In the genomic region with DNA sequence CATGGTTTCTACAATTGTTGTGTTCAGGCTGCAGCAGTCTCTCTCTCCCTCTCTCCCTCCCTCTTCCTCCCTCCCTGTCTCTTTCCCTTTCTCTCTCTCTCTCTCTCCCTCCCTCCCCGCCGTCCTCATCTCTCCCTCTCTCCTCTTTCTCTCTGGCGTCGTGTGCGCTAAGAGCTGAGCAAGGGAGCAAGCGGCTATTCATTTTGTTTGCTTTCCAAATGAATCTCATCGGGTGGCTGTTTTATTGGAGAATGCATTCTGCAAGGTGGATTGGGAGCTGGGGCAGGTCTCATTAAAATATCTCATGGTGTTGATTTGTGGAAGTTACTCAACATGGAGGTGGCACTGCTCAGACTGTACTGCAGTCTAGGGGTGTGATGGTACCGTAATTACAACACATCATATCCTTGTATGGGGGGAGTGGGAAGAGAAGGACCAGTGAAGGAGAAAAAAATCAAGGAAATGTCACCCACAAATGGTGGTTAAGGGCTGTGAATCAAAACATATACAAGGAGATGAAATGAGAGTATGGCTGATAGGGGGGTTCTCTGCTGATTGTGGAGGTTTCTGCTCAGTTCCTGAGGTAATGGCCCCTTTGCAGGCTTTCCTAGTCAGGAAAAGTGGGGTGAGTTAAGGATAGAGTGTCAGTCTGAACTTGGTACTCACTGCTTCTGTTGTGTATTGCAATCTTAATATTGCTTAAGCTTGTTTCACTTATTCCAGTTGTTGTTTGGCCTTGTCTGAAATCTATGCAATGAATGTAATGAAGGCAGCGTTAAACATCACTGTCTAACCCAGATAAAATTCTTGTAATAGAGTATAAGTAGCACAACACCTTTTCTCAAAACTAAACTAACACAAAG, we compare ENCODE assay signal across 8 cellular contexts. TPM values are rescaled to one million over a fixed set of nuclear protein-coding genes. Genes with fewer than 3 reads are reported as not detected.
DNase-seq lines count a peak whose midpoint lies in the region; ATAC-seq and TF ChIP-seq lines count a peak whose summit lies in the region.

No MANE protein-coding gene starts in this region.

- peaks cover 17% of the 10 kb centered on the region for H3K36me3 Mint-ChIP-seq in activated T-cell treated with anti-CD3 and anti-CD28 coated beads, Interleukin-2, amount 50 U/mL, for 4 hours (ENCODE audit: insufficient read depth)

- no peak for TF ChIP-seq EP300 in esophagus muscularis mucosa (IDR thresholded peaks at IDR 0.05)

- no peak for TF ChIP-seq POLR2A in esophagus muscularis mucosa (IDR thresholded peaks at IDR 0.05; ENCODE audit: low read depth)

- no peak for DNase-seq in activated T-cell treated with anti-CD3 and anti-CD28 coated beads, Interleukin-2, amount 50 U/mL, for 4 hours
- DNase-seq in activated T-cell treated with anti-CD3 and anti-CD28 coated beads, Interleukin-2, amount 50 U/mL, for 48 hours, result no peak
- DNase-seq in SK-N-MC (ENCODE audit: low read depth, low spot score) (no peak), esophagus muscularis mucosa (ENCODE audit: extremely low spot score) (no peak)

- no peaks in the 10 kb centered on the region for H3K9me3 Mint-ChIP-seq in activated T-cell treated with anti-CD3 and anti-CD28 coated beads, Interleukin-2, amount 50 U/mL, for 4 hours

- WGBS in esophagus muscularis mucosa, result 5% methylated on average over 9 of the region's 9 CpGs

- peaks cover 19 to 50% (median 41%) of the 10 kb centered on the region in 4 donors for H3K4me1 ChIP-seq in esophagus muscularis mucosa
- peaks cover 21% of the 10 kb centered on the region for H3K4me1 ChIP-seq in neuron (ENCODE audit: insufficient read depth, low read length)

- peak overlapping the region; percentile 90 for H3K4me3 Mint-ChIP-seq in activated T-cell treated with anti-CD3 and anti-CD28 coated beads, Interleukin-2, amount 50 U/mL, for 4 hours

- peak overlapping the region; percentile 10; the same call in 1 of the 2 replicates for H3K27ac ChIP-seq in SK-N-MC
- peak overlapping the region; percentile 97 to 99 (median 98) for H3K27ac ChIP-seq in esophagus muscularis mucosa (replicated peaks in 1 of 4)

- intact Hi-C loops in esophagus muscularis mucosa (cut with DNase I), result no loop called here

- peaks cover 50% of the 10 kb centered on the region for H3K36me3 ChIP-seq in SK-N-MC (ENCODE audit: insufficient read depth, low read length)
- peaks cover 36 to 38% (median 37%) of the 10 kb centered on the region in 4 donors for H3K36me3 ChIP-seq in esophagus muscularis mucosa
- H3K36me3 ChIP-seq in neuron (ENCODE audit: insufficient read depth, low read length), result peaks cover 35% of the 10 kb centered on the region

- H3K27me3 ChIP-seq in esophagus muscularis mucosa, result no peaks in the 10 kb centered on the region
- no peaks in the 10 kb centered on the region for H3K27me3 ChIP-seq in neuron (ENCODE audit: insufficient read depth, low read length)

- H3K4me1 Mint-ChIP-seq in activated T-cell treated with anti-CD3 and anti-CD28 coated beads, Interleukin-2, amount 50 U/mL, for 4 hours (ENCODE audit: low read depth), result peaks cover 37% of the 10 kb centered on the region

- TF ChIP-seq CTCF in esophagus muscularis mucosa (IDR thresholded peaks at IDR 0.05), result no peak

- no peak overlapping the region for H2AFZ ChIP-seq in neuron (ENCODE audit: low read depth, low read length)

- peak overlapping the region; percentile 97 for H3K9ac ChIP-seq in SK-N-MC (ENCODE audit: insufficient read length)

- H3K4me3 ChIP-seq in SK-N-MC (peak overlapping the region; percentile 100), esophagus muscularis mucosa (peak overlapping the region; percentile 80 to 100 (median 97)), neuron (ENCODE audit: low read length) (peak overlapping the region; percentile 81)

- no peaks in the 10 kb centered on the region for H3K27me3 Mint-ChIP-seq in activated T-cell treated with anti-CD3 and anti-CD28 coated beads, Interleukin-2, amount 50 U/mL, for 4 hours (ENCODE audit: low read depth)

- ATAC-seq in activated T-cell treated with anti-CD3 and anti-CD28 coated beads, Interleukin-2, amount 50 U/mL, for 4 hours, result no peak
- no peak for ATAC-seq in GM18909 (IDR thresholded peaks at IDR 0.05; ENCODE audit: poor library complexity, unreplicated experiment)
- ATAC-seq in HG03460 (IDR thresholded peaks at IDR 0.05; ENCODE audit: unreplicated experiment), result no peak
- no peak for ATAC-seq in GM18858 (IDR thresholded peaks at IDR 0.05; ENCODE audit: unreplicated experiment)

- H3K9me3 ChIP-seq in SK-N-MC (ENCODE audit: low read depth, low read length), result no peaks in the 10 kb centered on the region
- H3K9me3 ChIP-seq in esophagus muscularis mucosa, result no peaks in the 10 kb centered on the region
- no peaks in the 10 kb centered on the region for H3K9me3 ChIP-seq in neuron (ENCODE audit: low read length)

RNA-seq across cellular contexts. Expression of a gene that starts 2.7 kb away (rescaled TPM):
- total RNA-seq in activated T-cell treated with anti-CD3 and anti-CD28 coated beads, Interleukin-2, amount 50 U/mL, for 4 hours, result 10 to 100 TPM; 63.3 to 68.5 (median 64.1) TPM
- 10 to 100 TPM; 64.1 to 86.8 (median 72.2) TPM for total RNA-seq in esophagus muscularis mucosa

RNA-seq across cellular contexts. Expression of a gene that starts 15.8 kb away (rescaled TPM):
- 100 to 1,000 TPM; 100 to 108 (median 103) TPM for total RNA-seq in activated T-cell treated with anti-CD3 and anti-CD28 coated beads, Interleukin-2, amount 50 U/mL, for 4 hours
- 100 to 1,000 TPM in 2 of 4 donors, 10 to 100 TPM in 2; 77.2 to 103 (median 95.5) TPM for total RNA-seq in esophagus muscularis mucosa

RNA-seq across cellular contexts. Expression of a gene that starts 24.1 kb away (rescaled TPM):
- total RNA-seq in activated T-cell treated with anti-CD3 and anti-CD28 coated beads, Interleukin-2, amount 50 U/mL, for 4 hours, result 10 to 100 TPM; 12.6 to 16.0 (median 13.7) TPM
- total RNA-seq in esophagus muscularis mucosa, result 10 to 100 TPM in 3 of 4 donors, 1 to 10 TPM in 1; 6.1 to 24.2 (median 14.5) TPM

RNA-seq across cellular contexts. Expression of a gene that starts 52.8 kb away (rescaled TPM):
- 1 to 10 TPM; 5.7 to 6.7 (median 6.1) TPM for total RNA-seq in activated T-cell treated with anti-CD3 and anti-CD28 coated beads, Interleukin-2, amount 50 U/mL, for 4 hours
- 1 to 10 TPM; 1.5 to 5.4 (median 2.9) TPM for total RNA-seq in esophagus muscularis mucosa
